13 cellular contexts compared by ENCODE assay signal in the genomic region with DNA sequence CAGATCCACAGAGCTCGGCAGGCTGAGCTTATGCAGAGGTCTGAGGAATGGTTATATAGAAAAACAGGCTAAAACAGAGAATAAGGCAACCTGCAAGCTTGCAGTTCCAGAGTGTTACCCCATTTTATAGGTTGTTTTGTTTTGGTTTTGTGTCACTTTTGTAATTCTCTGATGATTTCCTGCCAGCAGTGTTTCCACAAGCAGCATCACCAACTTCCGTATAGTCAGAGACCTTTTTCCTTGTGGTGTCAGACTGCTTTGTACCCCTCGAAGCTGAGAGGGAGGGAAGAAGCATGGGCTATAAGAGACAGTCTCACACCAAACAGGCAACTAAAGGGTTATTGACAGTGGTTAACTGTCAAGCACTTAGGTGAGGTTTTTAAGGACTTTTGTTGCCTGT.
"Had no signal": no experiment of that assay in that cellular context is flagged by ENCODE, and none has a peak within 500 bp of the region (broad histone marks: within the 10 kb centered on the region; RNA-seq: fewer than 3 reads in every experiment).

No MANE protein-coding gene starts in this region.

- H3K4me3 Mint-ChIP-seq: type B pancreatic cell had no signal

- ATAC-seq: gastroesophageal sphincter had no signal

- H3K4me3 ChIP-seq: adrenal gland, colonic mucosa, gastroesophageal sphincter, left ventricle myocardium inferior, right atrium auricular region, skin epidermis had no signal

- H3K36me3 ChIP-seq: adrenal gland, colonic mucosa, gastroesophageal sphincter, left ventricle myocardium inferior, right atrium auricular region had no signal

- H3K27ac ChIP-seq: adrenal gland, colonic mucosa, gastroesophageal sphincter, left ventricle myocardium inferior, right atrium auricular region, skin epidermis had no signal

- H3K27me3 Mint-ChIP-seq: type B pancreatic cell had no signal

- H3K27me3 ChIP-seq: adrenal gland, colonic mucosa, gastroesophageal sphincter, right atrium auricular region had no signal

- DNase-seq: activated gamma-delta T cell treated with Interleukin-2 at 50 U/mL for 16 hours; adrenal gland; colonic mucosa; effector CD8-positive, alpha-beta T cell; kidney; left ventricle myocardium inferior; nucleus accumbens; SIG-M5; substantia nigra had no signal

- H3K27ac Mint-ChIP-seq: type B pancreatic cell had no signal

- H3K4me1 ChIP-seq: colonic mucosa, left ventricle myocardium inferior, right atrium auricular region had no signal

- H3K9me3 ChIP-seq: adrenal gland, colonic mucosa, gastroesophageal sphincter, left ventricle myocardium inferior, right atrium auricular region had no signal
